In the genomic region with DNA sequence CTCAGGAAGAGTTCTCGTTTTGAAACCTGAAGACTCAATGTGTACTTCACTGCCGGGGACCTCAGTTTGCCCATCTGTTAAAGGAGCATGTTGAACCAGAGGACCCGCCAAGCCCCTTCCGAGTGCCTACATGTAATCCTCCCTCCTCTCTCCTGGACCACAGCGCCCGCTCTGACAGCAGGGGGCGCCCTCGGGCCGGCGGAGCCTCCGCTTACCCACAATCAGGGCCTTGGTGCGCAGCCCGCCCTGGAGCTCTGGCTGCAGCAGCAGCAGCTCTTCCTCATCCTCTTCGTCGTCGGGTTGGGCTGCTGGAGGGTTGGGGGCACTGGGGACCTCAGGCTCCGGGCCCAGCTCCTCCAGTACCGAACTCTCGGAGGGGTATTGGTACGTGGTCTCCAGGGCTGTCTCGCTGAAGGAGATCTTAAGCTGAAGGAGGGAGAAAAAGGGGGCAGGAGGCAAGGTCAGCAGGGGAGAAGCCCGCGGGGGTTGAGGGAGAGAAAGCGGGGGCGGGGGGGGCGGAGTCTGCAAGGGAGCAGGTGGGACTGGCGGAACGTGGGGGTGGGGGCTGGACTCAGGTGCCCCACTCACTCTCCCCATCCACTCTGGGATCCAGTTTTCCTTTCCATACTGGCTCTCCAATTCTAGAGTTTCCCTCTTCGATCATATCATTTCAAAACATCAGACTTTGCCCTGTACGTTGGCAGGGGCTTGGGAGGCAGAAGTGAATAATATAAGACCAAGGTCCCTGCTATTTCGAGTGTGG, we compare ENCODE assay signal across 8 cellular contexts.
DNase-seq lines count a peak whose midpoint lies in the region; ATAC-seq and TF ChIP-seq lines count a peak whose summit lies in the region.

No MANE protein-coding gene starts in this region.

- no peak for TF ChIP-seq POLR2A in GM18505 (IDR thresholded peaks at IDR 0.05; ENCODE audit: borderline replicate concordance, extremely low read depth, insufficient read depth, insufficient read length)

- peak; percentile 64 for DNase-seq in DMS153 (lab: John Stamatoyannopoulos, UW)
- DNase-seq in NCI-H748 (lab: John Stamatoyannopoulos, UW; ENCODE audit: unreplicated experiment) = peak; percentile 73
- peak; percentile 76 to 93 for DNase-seq in activated CD8-positive, alpha-beta memory T cell treated with anti-CD3 and anti-CD28 coated beads for 1 hour (ENCODE audit: extremely low read depth in 1 of 2, low read depth in 1 of 2)
- DNase-seq in effector CD4-positive, alpha-beta T cell = peak; percentile 92
- DNase-seq in memory B cell (ENCODE audit: low spot score in 2 of 2) = peak; percentile 95 to 98
- peak; percentile 87 for DNase-seq in stimulated activated CD8-positive, alpha-beta memory T cell treated with anti-CD3 and anti-CD28 coated beads, Interleukin-12 subunit alpha, Interleukin-12 subunit beta, amount 100 ng/mL, for 1 hour (ENCODE audit: low read depth)

- peak overlapping the region; percentile 98 for H3K4me3 Mint-ChIP-seq in memory B cell

- H3K4me1 Mint-ChIP-seq in memory B cell = peaks cover 40% of the 10 kb centered on the region

- H3K27me3 Mint-ChIP-seq in memory B cell = no peaks in the 10 kb centered on the region

- ATAC-seq in HG02885 (IDR thresholded peaks at IDR 0.05; ENCODE audit: poor library complexity, unreplicated experiment) (peak; percentile 65), memory B cell (ENCODE audit: low read depth) (peak; percentile 53), GM18505 (IDR thresholded peaks at IDR 0.05; ENCODE audit: unreplicated experiment) (no peak)

- peaks cover 35% of the 10 kb centered on the region for H3K36me3 Mint-ChIP-seq in memory B cell

- H3K9me3 Mint-ChIP-seq in memory B cell = no peaks in the 10 kb centered on the region

- H3K27ac Mint-ChIP-seq in memory B cell = peak overlapping the region; percentile 64
